Comparison of ENCODE assay signal across 17 cellular contexts in the genomic region with DNA sequence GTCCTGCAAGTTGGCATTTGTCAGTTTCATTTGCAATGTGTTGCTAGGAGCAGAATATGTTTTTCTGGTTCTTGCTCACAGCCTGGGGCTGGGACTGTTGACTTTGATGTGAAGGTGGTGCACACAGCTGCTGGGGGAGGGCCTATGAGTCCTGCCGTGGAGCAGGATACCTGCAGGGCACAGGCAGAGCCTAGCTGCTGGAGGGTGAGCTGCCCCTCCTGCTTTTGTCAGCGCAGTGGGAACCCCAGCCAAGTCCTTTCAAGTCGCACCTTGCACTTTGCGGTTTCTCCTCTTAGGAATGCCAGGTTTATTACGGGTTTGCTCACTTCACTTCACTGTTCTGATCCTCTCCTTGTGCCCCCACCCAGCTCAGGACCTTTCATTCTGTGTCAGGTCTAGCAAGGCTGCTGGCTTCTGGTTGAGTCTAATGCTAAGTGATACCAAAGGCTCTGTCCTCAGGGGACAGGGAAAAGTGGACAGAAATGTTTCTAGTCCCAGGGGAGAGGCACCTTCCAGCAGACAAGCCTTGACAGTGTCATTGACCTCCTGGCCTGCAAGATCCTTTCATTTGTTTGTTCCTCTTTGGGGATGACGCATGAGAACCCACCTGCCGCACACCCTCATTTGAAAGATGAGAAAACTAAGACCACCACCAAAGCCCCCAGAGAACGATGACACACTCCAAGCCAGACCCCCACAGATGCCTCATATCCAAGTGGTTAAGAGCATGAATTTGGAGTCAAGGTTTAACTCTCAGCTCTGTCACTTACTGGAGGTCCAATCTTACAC. TPM values are rescaled to one million over a fixed set of nuclear protein-coding genes. Genes with fewer than 3 reads are reported as not detected.
DNase-seq lines count a peak whose midpoint lies in the region; ATAC-seq and TF ChIP-seq lines count a peak whose summit lies in the region.
"Had no signal": no experiment of that assay in that cellular context is flagged by ENCODE, and none has a peak within 500 bp of the region (broad histone marks: within the 10 kb centered on the region; RNA-seq: fewer than 3 reads in every experiment).

No MANE protein-coding gene starts in this region.

- TF ChIP-seq CTCF in Calu3 (IDR thresholded peaks at IDR 0.05; ENCODE audit: unreplicated experiment): no peak

- DNase-seq in Calu3 (peak; percentile 15), LoVo (ENCODE audit: low spot score) (peak; percentile 91), SK-N-DZ (ENCODE audit: low spot score) (peak; percentile 50), left kidney (ENCODE audit: low read depth, low spot score) (peak; percentile 90), Ammon's horn (ENCODE audit: low spot score) (no peak), NOMO-1 treated with DMSO at 0.1 percent for 48 hours (lab: John Stamatoyannopoulos, UW; ENCODE audit: unreplicated experiment) (no peak), COLO829 (ENCODE audit: low spot score) (no peak)
- DNase-seq: activated CD4-positive, alpha-beta T cell treated with anti-CD3 and anti-CD28 coated beads for 1 hour; activated gamma-delta T cell treated with Interleukin-2 at 50 U/mL for 16 hours; BE2C; foreskin melanocyte; pancreas; stimulated activated CD4-positive, alpha-beta T cell treated with anti-CD3 and anti-CD28 coated beads, Interleukin-2, amount 100 ng/mL, for 48 hours had no signal

- BruUV-seq in Calu3 (replicated peaks; lab: Mats Ljungman, UMichigan): no TSS peak

- ATAC-seq in HG03342 (IDR thresholded peaks at IDR 0.05; ENCODE audit: unreplicated experiment): no peak

- no peak overlapping the region for H3K27ac Mint-ChIP-seq in Calu3 (ENCODE audit: unreplicated experiment)

- CTCF ChIA-PET in Calu3 (lab: Charles Lee): interaction anchor here (1.0 kb wide), 1 partner anchor 9 kb away, joined by 3 read pairs; no protein-coding TSS in a partner anchor

- H3K4me1 Mint-ChIP-seq in Calu3 (ENCODE audit: low read depth, unreplicated experiment): no peaks in the 10 kb centered on the region

- no peaks in the 10 kb centered on the region for H3K9me3 Mint-ChIP-seq in Calu3 (ENCODE audit: low read depth, unreplicated experiment)

- intact Hi-C loops in Calu3 (cut with micrococcal nuclease; ENCODE audit: unreplicated experiment): no loop called here

- H3K36me3 Mint-ChIP-seq in Calu3 (ENCODE audit: insufficient read depth, unreplicated experiment): no peaks in the 10 kb centered on the region

- peaks cover 100% of the 10 kb centered on the region for H3K27me3 Mint-ChIP-seq in Calu3 (ENCODE audit: unreplicated experiment)

- H3K4me3 Mint-ChIP-seq in Calu3 (ENCODE audit: low read depth, unreplicated experiment): no peak overlapping the region

RNA-seq across cellular contexts. Expression of gene SPO11, which starts 2.7 kb away (rescaled TPM):
- total RNA-seq in Calu3 (2022): not detected in 2 replicates
- polyA plus RNA-seq in SK-N-DZ (2014; cell fraction: cytosol; rRNA removed): not detected in 2 replicates
- polyA plus RNA-seq in SK-N-DZ (2014; cell fraction: nucleus; rRNA removed): not detected in 2 replicates
- total RNA-seq: chondrocyte, lower leg skin, pancreas, RPMI7951 had no signal
- polyA plus RNA-seq: pancreas had no signal

RNA-seq across cellular contexts. Expression of gene RAE1, which starts 24.2 kb away (rescaled TPM):
- total RNA-seq in Calu3 (2022): 59.5 and 64.1 TPM in 2 replicates
- polyA plus RNA-seq in SK-N-DZ (2014; cell fraction: cytosol; rRNA removed): 122 and 147 TPM in 2 replicates
- polyA plus RNA-seq in SK-N-DZ (2014; cell fraction: nucleus; rRNA removed): 79.9 and 108 TPM in 2 replicates

Comparison
In these comparisons a context has a peak if more than half of its experiments do, and no peak if none do; other contexts are left out.
1. DNase-seq: peak in Calu3 (single experiment), LoVo (single experiment), SK-N-DZ (single experiment) and left kidney (single experiment); none in Ammon's horn (single experiment), NOMO-1 treated with DMSO at 0.1 percent for 48 hours (single experiment) and COLO829 (single experiment).